ENCODE assay signal across 9 cellular contexts in genomic region chr12:57940052-57940914, GRCh38. TPM values are rescaled to one million over a fixed set of nuclear protein-coding genes. Genes with fewer than 3 reads are reported as not detected.
DNase-seq lines count a peak whose midpoint lies in the region; ATAC-seq, FAIRE-seq and TF ChIP-seq lines count a peak whose summit lies in the region.
"Had no signal": no experiment of that assay in that cellular context is flagged by ENCODE, and none has a peak within 500 bp of the region (broad histone marks: within the 10 kb centered on the region; RNA-seq: fewer than 3 reads in every experiment).

No MANE protein-coding gene starts in this region.

- no peaks in the 10 kb centered on the region for H3K79me2 ChIP-seq in keratinocyte (ENCODE audit: control insufficient read depth, insufficient read depth, low read length)

- DNase-seq in activated CD4-positive, alpha-beta T cell treated with anti-CD3 and anti-CD28 coated beads, Interleukin-2, amount 10 ng/mL, durations not matched to agents 7 days and 5 days = no peak
- no peak for DNase-seq in activated CD4-positive, alpha-beta T cell treated with anti-CD3 and anti-CD28 coated beads for 1 hour
- no peak for DNase-seq in keratinocyte (ENCODE audit: low read depth, low spot score)
- DNase-seq in thoracic aorta (ENCODE audit: low spot score) = no peak
- no peak for DNase-seq in brain microvascular endothelial cell

- H3K27me3 ChIP-seq in keratinocyte (ENCODE audit: control insufficient read depth, extremely low read depth, insufficient read depth, low read length) (no peaks in the 10 kb centered on the region), thoracic aorta (replicated peaks; ENCODE audit: insufficient read depth) (no peaks in the 10 kb centered on the region), brain microvascular endothelial cell (replicated peaks) (no peaks in the 10 kb centered on the region)

- no peaks in the 10 kb centered on the region for H3K9me1 ChIP-seq in keratinocyte (ENCODE audit: control insufficient read depth, extremely low read depth, insufficient read depth, low read length)

- ATAC-seq in activated T-helper 17 cell treated with anti-CD3 and anti-CD28 coated beads, Interleukin-2, amount 50 U/mL, for 72 hours (replicated peaks) = peak; percentile 13
- ATAC-seq in thoracic aorta (ENCODE audit: insufficient number of reproducible peaks, low FRiP score, low read depth) = no peak
- ATAC-seq in HG02759 (IDR thresholded peaks at IDR 0.05; ENCODE audit: unreplicated experiment) = no peak
- ATAC-seq in HG02938 (IDR thresholded peaks at IDR 0.05; ENCODE audit: unreplicated experiment) = no peak

- peaks cover 2% of the 10 kb centered on the region for H3K36me3 Mint-ChIP-seq in activated CD4-positive, alpha-beta T cell treated with anti-CD3 and anti-CD28 coated beads, Interleukin-2, amount 10 ng/mL, durations not matched to agents 7 days and 5 days (ENCODE audit: low read depth)
- peaks cover 9% of the 10 kb centered on the region for H3K36me3 Mint-ChIP-seq in activated T-helper 17 cell treated with anti-CD3 and anti-CD28 coated beads, Interleukin-2, amount 50 U/mL, for 72 hours (ENCODE audit: low read depth)

- peak overlapping the region; percentile 84 for H3K4me3 Mint-ChIP-seq in activated CD4-positive, alpha-beta T cell treated with anti-CD3 and anti-CD28 coated beads, Interleukin-2, amount 10 ng/mL, durations not matched to agents 7 days and 5 days
- H3K4me3 Mint-ChIP-seq in activated T-helper 17 cell treated with anti-CD3 and anti-CD28 coated beads, Interleukin-2, amount 50 U/mL, for 72 hours = peak overlapping the region; percentile 84

- H3K4me1 ChIP-seq in keratinocyte (ENCODE audit: control insufficient read depth, extremely low read depth, insufficient read depth, low read length) (peaks cover 10% of the 10 kb centered on the region), thoracic aorta (ENCODE audit: control insufficient read depth in 1 of 2, low read depth in 2 of 2) (peaks cover 3 to 17% of the 10 kb centered on the region in 2 donors)

- peak overlapping the region in 1 of 3 experiments; percentile 75 for H3K4me3 ChIP-seq in keratinocyte (ENCODE audit: control insufficient read depth in 2 of 3, extremely low read depth in 1 of 3, insufficient read depth in 2 of 3, low read depth in 1 of 3, low read length in 3 of 3)
- peak overlapping the region; percentile 93 for H3K4me3 ChIP-seq in thoracic aorta
- no peak overlapping the region for H3K4me3 ChIP-seq in brain microvascular endothelial cell (ENCODE audit: low read depth, low read length)

- CTCF ChIA-PET in activated CD4-positive, alpha-beta T cell treated with anti-CD3 and anti-CD28 coated beads, Interleukin-2, amount 10 ng/mL, durations not matched to agents 7 days and 5 days (lab: Charles Lee) = interaction anchor here (1.0 to 1.6 kb wide), 2 partner anchors 11 to 16 kb away, joined by 3 to 4 read pairs; no protein-coding TSS in a partner anchor

- no peaks in the 10 kb centered on the region for H3K9me3 ChIP-seq in keratinocyte (ENCODE audit: control insufficient read depth, low read depth, low read length)
- H3K9me3 ChIP-seq in thoracic aorta = no peaks in the 10 kb centered on the region

- no peak for FAIRE-seq in keratinocyte (lab: Jason Lieb, UNC)
- FAIRE-seq: G401.6 had no signal

- dilution Hi-C loops in keratinocyte (cut with MboI; ENCODE audit: extremely low pct_ligation_motif_present, low sequenced_read_pairs) = no loop called here

- POLR2A ChIA-PET in activated CD4-positive, alpha-beta T cell treated with anti-CD3 and anti-CD28 coated beads, Interleukin-2, amount 10 ng/mL, durations not matched to agents 7 days and 5 days (lab: Charles Lee) = no interaction called here

- H3K36me3 ChIP-seq in keratinocyte (ENCODE audit: control insufficient read depth in 2 of 2, extremely low read depth in 1 of 2, insufficient read depth in 2 of 2, low read length in 2 of 2) (no peaks in the 10 kb centered on the region), thoracic aorta (no peaks in the 10 kb centered on the region), brain microvascular endothelial cell (replicated peaks) (no peaks in the 10 kb centered on the region)

- peak overlapping the region; percentile 100 for H2AFZ ChIP-seq in keratinocyte (ENCODE audit: control insufficient read depth, low read length)

- peak overlapping the region; percentile 70 for H3K9ac ChIP-seq in keratinocyte (ENCODE audit: control insufficient read depth, extremely low read depth, insufficient read depth, low read length)

- H3K27ac ChIP-seq in keratinocyte (ENCODE audit: control insufficient read depth, insufficient read depth, low read length) = peak overlapping the region; percentile 22
- peak overlapping the region; percentile 67 to 82 for H3K27ac ChIP-seq in thoracic aorta
- no peak overlapping the region for H3K27ac ChIP-seq in brain microvascular endothelial cell

- TF ChIP-seq CTCF in keratinocyte (optimal IDR thresholded peaks at IDR 0.05 in 1 of 3, IDR thresholded peaks at IDR 0.05 in 1 of 3, conservative IDR thresholded peaks at IDR 0.05 in 1 of 3; ENCODE audit: extremely low read depth in 1 of 3, insufficient read depth in 2 of 3, low read length in 3 of 3) = no peak
- TF ChIP-seq CTCF in thoracic aorta (IDR thresholded peaks at IDR 0.05) = no peak
- TF ChIP-seq CTCF in brain microvascular endothelial cell (IDR thresholded peaks at IDR 0.05; ENCODE audit: low read depth, low read length, missing control alignments) = no peak

- peak overlapping the region; percentile 85 for H3K4me2 ChIP-seq in keratinocyte (ENCODE audit: control insufficient read depth, extremely low read depth, insufficient read depth, low read depth, low read length)

- peak overlapping the region; percentile 99 for H3K27ac Mint-ChIP-seq in activated CD4-positive, alpha-beta T cell treated with anti-CD3 and anti-CD28 coated beads, Interleukin-2, amount 10 ng/mL, durations not matched to agents 7 days and 5 days
- H3K27ac Mint-ChIP-seq in activated T-helper 17 cell treated with anti-CD3 and anti-CD28 coated beads, Interleukin-2, amount 50 U/mL, for 72 hours = peak overlapping the region; percentile 69

- peaks cover 57% of the 10 kb centered on the region for H3K4me1 Mint-ChIP-seq in activated CD4-positive, alpha-beta T cell treated with anti-CD3 and anti-CD28 coated beads, Interleukin-2, amount 10 ng/mL, durations not matched to agents 7 days and 5 days
- peaks cover 31% of the 10 kb centered on the region for H3K4me1 Mint-ChIP-seq in activated T-helper 17 cell treated with anti-CD3 and anti-CD28 coated beads, Interleukin-2, amount 50 U/mL, for 72 hours

- H3K9me3 Mint-ChIP-seq in activated CD4-positive, alpha-beta T cell treated with anti-CD3 and anti-CD28 coated beads, Interleukin-2, amount 10 ng/mL, durations not matched to agents 7 days and 5 days = no peaks in the 10 kb centered on the region
- no peaks in the 10 kb centered on the region for H3K9me3 Mint-ChIP-seq in activated T-helper 17 cell treated with anti-CD3 and anti-CD28 coated beads, Interleukin-2, amount 50 U/mL, for 72 hours

- in situ Hi-C loops in brain microvascular endothelial cell (cut with HindIII; ENCODE audit: low pct_ligation_motif_present, low sequenced_read_pairs) = no loop called here

- no peaks in the 10 kb centered on the region for H4K20me1 ChIP-seq in keratinocyte (ENCODE audit: control insufficient read depth, extremely low read depth, insufficient read depth, low read length)

- peaks cover 1% of the 10 kb centered on the region for H3K27me3 Mint-ChIP-seq in activated CD4-positive, alpha-beta T cell treated with anti-CD3 and anti-CD28 coated beads, Interleukin-2, amount 10 ng/mL, durations not matched to agents 7 days and 5 days
- H3K27me3 Mint-ChIP-seq in activated T-helper 17 cell treated with anti-CD3 and anti-CD28 coated beads, Interleukin-2, amount 50 U/mL, for 72 hours = no peaks in the 10 kb centered on the region

RNA-seq across cellular contexts. Expression of gene ATP23, which starts 1.1 kb away (rescaled TPM):
- 10 to 100 TPM; 15.9 to 19.1 TPM for total RNA-seq in activated CD4-positive, alpha-beta T cell treated with anti-CD3 and anti-CD28 coated beads, Interleukin-2, amount 10 ng/mL, durations not matched to agents 7 days and 5 days
- 10 to 100 TPM; 13.5 to 19.4 TPM for total RNA-seq in activated T-helper 17 cell treated with anti-CD3 and anti-CD28 coated beads, Interleukin-2, amount 50 U/mL, for 72 hours
- 8.3 to 12.2 TPM (median 8.7 TPM) in 3 replicates for polyA plus RNA-seq in keratinocyte
- polyA plus RNA-seq in keratinocyte (2011; ENCODE audit: low read depth) = 1.5 TPM
- polyA plus RNA-seq in keratinocyte (2011; cell fraction: cytosol; rRNA removed) = 6.4 and 8.1 TPM in 2 replicates
- 2.3 and 2.8 TPM in 2 replicates for polyA plus RNA-seq in keratinocyte (2011; cell fraction: nucleus; rRNA removed)
- polyA plus RNA-seq in keratinocyte (2012; ENCODE audit: low replicate concordance) = 2.8 and 5.7 TPM in 2 replicates
- 0.69 to 2.1 TPM (median 2.1 TPM) in 3 replicates for polyA minus RNA-seq in keratinocyte
- 3.3 TPM for polyA minus RNA-seq in keratinocyte (2011; cell fraction: cytosol; rRNA and poly(A)+ RNA removed)
- polyA minus RNA-seq in keratinocyte (2011; cell fraction: nucleus; rRNA and poly(A)+ RNA removed) = 0.47 and 0.53 TPM in 2 replicates
- 1 to 10 TPM; 4.4 to 7.4 TPM for total RNA-seq in thoracic aorta
